ENCODE assay signal across 11 cellular contexts in the genomic region with DNA sequence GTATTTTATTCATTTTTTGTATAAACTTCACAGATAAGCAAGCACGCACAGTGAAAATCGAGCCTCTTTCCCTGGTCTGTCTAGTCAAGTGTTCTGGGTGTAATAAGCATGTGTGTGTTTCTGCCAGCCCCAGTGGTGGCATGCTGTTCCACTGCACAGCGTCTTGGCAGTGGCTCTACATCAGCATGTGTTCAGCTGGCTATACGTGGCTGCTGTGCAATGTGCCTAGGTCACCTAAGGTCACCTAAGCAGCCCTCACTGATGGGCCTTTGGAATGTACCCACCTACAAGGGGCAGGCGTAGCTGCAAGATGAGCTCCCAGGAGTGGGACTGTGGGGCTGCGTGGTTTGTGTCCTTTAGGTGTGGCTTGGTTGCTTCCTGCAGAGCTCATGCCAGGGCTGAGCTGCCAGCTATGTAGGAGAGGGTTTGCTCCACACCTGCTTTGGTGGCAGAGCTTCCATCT. TPM values are rescaled to one million over a fixed set of nuclear protein-coding genes. Genes with fewer than 3 reads are reported as not detected.
DNase-seq lines count a peak whose midpoint lies in the region; ATAC-seq and TF ChIP-seq lines count a peak whose summit lies in the region.
"Had no signal": no experiment of that assay in that cellular context is flagged by ENCODE, and none has a peak within 500 bp of the region (broad histone marks: within the 10 kb centered on the region; RNA-seq: fewer than 3 reads in every experiment).

No MANE protein-coding gene starts in this region.

- H3K27ac ChIP-seq in RWPE1, result peak overlapping the region; percentile 33
- H3K27ac ChIP-seq in right atrium auricular region, result peak overlapping the region; percentile 58 to 91
- H3K27ac ChIP-seq in gastrocnemius medialis, result peak overlapping the region; percentile 90 to 99 (median 95)
- H3K27ac ChIP-seq: hepatocyte had no signal

- TF ChIP-seq CTCF in GM12864 (IDR thresholded peaks at IDR 0.05; ENCODE audit: low read depth, low read length, missing control alignments), result no peak
- TF ChIP-seq CTCF in RWPE1 (conservative IDR thresholded peaks at IDR 0.05; ENCODE audit: low read depth), result no peak
- TF ChIP-seq CTCF in right atrium auricular region (IDR thresholded peaks at IDR 0.05), result no peak
- TF ChIP-seq CTCF in gastrocnemius medialis (IDR thresholded peaks at IDR 0.05 in 4 of 5, conservative IDR thresholded peaks at IDR 0.05 in 1 of 5), result no peak
- TF ChIP-seq CTCF in endothelial cell (IDR thresholded peaks at IDR 0.05; ENCODE audit: unreplicated experiment), result no peak

- no peak overlapping the region for H3K27ac Mint-ChIP-seq in stimulated activated effector memory CD8-positive, alpha-beta T cell treated with anti-CD3 and anti-CD28 coated beads, Interleukin-12 subunit alpha, Interleukin-12 subunit beta, amount 100 ng/mL, for 72 hours
- no peak overlapping the region for H3K27ac Mint-ChIP-seq in endothelial cell (ENCODE audit: unreplicated experiment)

- H3K9me3 ChIP-seq in right atrium auricular region (no peaks in the 10 kb centered on the region), gastrocnemius medialis (no peaks in the 10 kb centered on the region)

- H3K27me3 ChIP-seq in right atrium auricular region (no peaks in the 10 kb centered on the region), gastrocnemius medialis (no peaks in the 10 kb centered on the region)
- H3K27me3 ChIP-seq: hepatocyte had no signal

- peaks cover 72% of the 10 kb centered on the region for H3K4me1 Mint-ChIP-seq in stimulated activated effector memory CD8-positive, alpha-beta T cell treated with anti-CD3 and anti-CD28 coated beads, Interleukin-12 subunit alpha, Interleukin-12 subunit beta, amount 100 ng/mL, for 72 hours
- peaks cover 45% of the 10 kb centered on the region for H3K4me1 Mint-ChIP-seq in endothelial cell (ENCODE audit: unreplicated experiment)

- peaks cover 7% of the 10 kb centered on the region for H3K27me3 Mint-ChIP-seq in endothelial cell (ENCODE audit: unreplicated experiment)

- POLR2A ChIA-PET in RWPE1 (lab: Yijun Ruan, JAX; ENCODE audit: low non-redundant PET), result no interaction called here

- H3K9me3 Mint-ChIP-seq in stimulated activated effector memory CD8-positive, alpha-beta T cell treated with anti-CD3 and anti-CD28 coated beads, Interleukin-12 subunit alpha, Interleukin-12 subunit beta, amount 100 ng/mL, for 72 hours, result no peaks in the 10 kb centered on the region
- H3K9me3 Mint-ChIP-seq in endothelial cell (ENCODE audit: unreplicated experiment), result no peaks in the 10 kb centered on the region
- H3K9me3 Mint-ChIP-seq: activated T-cell treated with anti-CD3 and anti-CD28 coated beads, Interleukin-2, amount 50 U/mL, for 4 hours had no signal

- DNase-seq in GM12864 (ENCODE audit: low read depth) (no peak), RWPE1 (ENCODE audit: low spot score) (no peak), right atrium auricular region (ENCODE audit: low spot score) (no peak), gastrocnemius medialis (peak; percentile 82 to 89), endothelial cell (ENCODE audit: low spot score) (no peak)
- DNase-seq in stimulated activated effector memory CD8-positive, alpha-beta T cell treated with anti-CD3 and anti-CD28 coated beads, Interleukin-12 subunit alpha, Interleukin-12 subunit beta, amount 100 ng/mL, for 72 hours (ENCODE audit: low spot score in 2 of 2), result no peak
- DNase-seq in stimulated activated CD4-positive, alpha-beta T cell treated with anti-CD3 and anti-CD28 coated beads, Interleukin-4, amount 100 ng/mL, for 24 hours, result no peak
- DNase-seq: activated T-cell treated with anti-CD3 and anti-CD28 coated beads, Interleukin-2, amount 50 U/mL, for 4 hours; NCI-H345 had no signal

- H3K36me3 ChIP-seq in right atrium auricular region (peaks cover 7% of the 10 kb centered on the region), gastrocnemius medialis (no peaks in the 10 kb centered on the region)

- H3K4me3 Mint-ChIP-seq in stimulated activated effector memory CD8-positive, alpha-beta T cell treated with anti-CD3 and anti-CD28 coated beads, Interleukin-12 subunit alpha, Interleukin-12 subunit beta, amount 100 ng/mL, for 72 hours, result no peak overlapping the region
- no peak overlapping the region for H3K4me3 Mint-ChIP-seq in endothelial cell (ENCODE audit: unreplicated experiment)

- H3K4me1 ChIP-seq in right atrium auricular region (peaks cover 0 to 95% of the 10 kb centered on the region in 2 donors), gastrocnemius medialis (peaks cover 84 to 100% of the 10 kb centered on the region in 2 donors)

- H3K36me3 Mint-ChIP-seq in stimulated activated effector memory CD8-positive, alpha-beta T cell treated with anti-CD3 and anti-CD28 coated beads, Interleukin-12 subunit alpha, Interleukin-12 subunit beta, amount 100 ng/mL, for 72 hours, result peaks cover 38% of the 10 kb centered on the region
- peaks cover 22% of the 10 kb centered on the region for H3K36me3 Mint-ChIP-seq in endothelial cell (ENCODE audit: low read depth, unreplicated experiment)

- ATAC-seq in gastrocnemius medialis, result peak; percentile 77 to 80
- no peak for ATAC-seq in stimulated activated effector memory CD8-positive, alpha-beta T cell treated with anti-CD3 and anti-CD28 coated beads, Interleukin-12 subunit alpha, Interleukin-12 subunit beta, amount 100 ng/mL, for 72 hours
- ATAC-seq in GM19324 (IDR thresholded peaks at IDR 0.05; ENCODE audit: low FRiP score, unreplicated experiment), result no peak
- ATAC-seq: activated T-cell treated with anti-CD3 and anti-CD28 coated beads, Interleukin-2, amount 50 U/mL, for 4 hours had no signal

- peak; percentile 52 to 59 for TF ChIP-seq POLR2A in gastrocnemius medialis (IDR thresholded peaks at IDR 0.05)

- in situ Hi-C loops in gastrocnemius medialis (cut with MboI; ENCODE audit: low sequenced_read_pairs in 4 of 4), result loop anchor here in 2 of 4 donors (5.0 to 10.0 kb wide), 2 partner anchors 42 to 55 kb away; no protein-coding TSS in a partner anchor

- CTCF ChIA-PET in RWPE1 (lab: Yijun Ruan, JAX), result no interaction called here

- intact Hi-C loops in gastrocnemius medialis (cut with DNase I; ENCODE audit: low total_unique reads), result loop anchor here (5.0 kb wide), 1 partner anchor 218 kb away; no protein-coding TSS in a partner anchor

- H3K4me3 ChIP-seq in GM12864 (ENCODE audit: low read depth, low read length) (peak overlapping the region; percentile 31), right atrium auricular region (no peak overlapping the region), gastrocnemius medialis (peak overlapping the region in 2 of 4 donors; percentile 23 to 25)
- H3K4me3 ChIP-seq: hepatocyte had no signal

RNA-seq across cellular contexts. Expression of gene LIMD1, which starts 4.9 kb away (rescaled TPM):
- total RNA-seq in right atrium auricular region (10 to 100 TPM; 15.8 to 19.4 TPM), gastrocnemius medialis (10 to 100 TPM; 19.3 to 56.6 (median 27.1) TPM), endothelial cell (ENCODE audit: unreplicated experiment) (56.1 TPM)

Comparison
In these comparisons a context has a peak if more than half of its experiments do, and no peak if none do; other contexts are left out.
1. DNase-seq: peak in gastrocnemius medialis (2 of 2); none in GM12864 (single experiment), RWPE1 (single experiment), right atrium auricular region (single experiment), stimulated activated effector memory CD8-positive, alpha-beta T cell treated with anti-CD3 and anti-CD28 coated beads, Interleukin-12 subunit alpha, Interleukin-12 subunit beta, amount 100 ng/mL, for 72 hours (0 of 2), stimulated activated CD4-positive, alpha-beta T cell treated with anti-CD3 and anti-CD28 coated beads, Interleukin-4, amount 100 ng/mL, for 24 hours (single experiment) and endothelial cell (single experiment).
2. H3K27ac ChIP-seq: peak in every context shown above with its lines; median percentile 95 in gastrocnemius medialis; 74 in right atrium auricular region; 33 in RWPE1.
3. ATAC-seq: peak in gastrocnemius medialis (2 of 2); none in stimulated activated effector memory CD8-positive, alpha-beta T cell treated with anti-CD3 and anti-CD28 coated beads, Interleukin-12 subunit alpha, Interleukin-12 subunit beta, amount 100 ng/mL, for 72 hours (single experiment) and GM19324 (single experiment).